In genomic region chr12:1576410-1577240, GRCh38 we compare ENCODE assay signal across 9 cellular contexts. TPM values are rescaled to one million over a fixed set of nuclear protein-coding genes. Genes with fewer than 3 reads are reported as not detected.
DNase-seq lines count a peak whose midpoint lies in the region; ATAC-seq and TF ChIP-seq lines count a peak whose summit lies in the region.
"Had no signal": no experiment of that assay in that cellular context is flagged by ENCODE, and none has a peak within 500 bp of the region (broad histone marks: within the 10 kb centered on the region; RNA-seq: fewer than 3 reads in every experiment).

No MANE protein-coding gene starts in this region.

- peak; percentile 68 to 81 for ATAC-seq in right cardiac atrium
- ATAC-seq in HG03469 (IDR thresholded peaks at IDR 0.05; ENCODE audit: unreplicated experiment), result no peak
- no peak for ATAC-seq in GM18511 (IDR thresholded peaks at IDR 0.05; ENCODE audit: unreplicated experiment)

- 35% methylated on average over 21 of the region's 21 CpGs for WGBS in right cardiac atrium

- in situ Hi-C loops in GM13976 (cut with MboI; ENCODE audit: low sequenced_read_pairs, unreplicated experiment), result loop anchor here (5.0 to 25.0 kb wide), 2 partner anchors 459 to 1014 kb away; no protein-coding TSS in a partner anchor

- H3K9me3 ChIP-seq in WERI-Rb-1 (ENCODE audit: severe bottlenecking) (no peaks in the 10 kb centered on the region), right cardiac atrium (ENCODE audit: control insufficient read depth, low read length) (no peaks in the 10 kb centered on the region)

- H3K4me1 ChIP-seq in right cardiac atrium (ENCODE audit: control insufficient read depth, insufficient read depth, low read length), result peaks cover 13% of the 10 kb centered on the region

- TF ChIP-seq CTCF in WERI-Rb-1 (IDR thresholded peaks at IDR 0.05; ENCODE audit: low read depth, low read length) (no peak), GM13976 (IDR thresholded peaks at IDR 0.05; ENCODE audit: borderline replicate concordance, control extremely low read depth, extremely low read depth, insufficient read depth, missing control alignments) (no peak)

- intact Hi-C loops in right cardiac atrium (cut with DNase I), result no loop called here

- H3K27ac ChIP-seq in WERI-Rb-1 (no peak overlapping the region), right cardiac atrium (ENCODE audit: low read length) (no peak overlapping the region)

- peaks cover 7% of the 10 kb centered on the region for H3K27me3 ChIP-seq in WERI-Rb-1 (ENCODE audit: insufficient read depth, low read depth, severe bottlenecking)
- no peaks in the 10 kb centered on the region for H3K27me3 ChIP-seq in right cardiac atrium (ENCODE audit: control insufficient read depth, insufficient read depth)

- H3K36me3 ChIP-seq in WERI-Rb-1, result no peaks in the 10 kb centered on the region

- H3K4me3 ChIP-seq in WERI-Rb-1 (ENCODE audit: low read depth, low read length) (no peak overlapping the region), right cardiac atrium (ENCODE audit: low read length) (peak overlapping the region; percentile 18), skeletal muscle cell (ENCODE audit: low read depth, low read length) (peak overlapping the region; percentile 8)

- DNase-seq in ELF-1 (ENCODE audit: low read depth, low spot score) (peak; percentile 63), WERI-Rb-1 (peak; percentile 10), right cardiac atrium (peak; percentile 58 to 87 (median 80)), skeletal muscle cell (ENCODE audit: low read depth) (peak; percentile 66), GM13976 (ENCODE audit: low spot score) (no peak), KG1 (lab: John Stamatoyannopoulos, UW) (no peak)
- DNase-seq: activated CD4-positive, alpha-beta T cell treated with anti-CD3 and anti-CD28 coated beads, Interleukin-2, amount 50 U/mL, for 1 hour had no signal

RNA-seq across cellular contexts. Expression of gene FBXL14, which starts 17.8 kb away (rescaled TPM):
- total RNA-seq in right cardiac atrium, result 1 to 10 TPM; 6.5 to 8.3 (median 8.0) TPM
- polyA plus RNA-seq in right cardiac atrium, result 4.7 TPM

RNA-seq across cellular contexts. Expression of gene WNT5B, which starts 52.4 kb away (rescaled TPM):
- 1 to 10 TPM; 1.7 to 3.6 (median 2.6) TPM for total RNA-seq in right cardiac atrium
- polyA plus RNA-seq in right cardiac atrium, result 1.7 TPM

Comparison
In these comparisons a context has a peak if more than half of its experiments do, and no peak if none do; other contexts are left out.
1. DNase-seq: peak in ELF-1 (single experiment), WERI-Rb-1 (single experiment), right cardiac atrium (3 of 3) and skeletal muscle cell (single experiment); none in GM13976 (single experiment) and KG1 (single experiment).
2. ATAC-seq: peak in right cardiac atrium (2 of 2); none in HG03469 (single experiment) and GM18511 (single experiment).